In the genomic region with DNA sequence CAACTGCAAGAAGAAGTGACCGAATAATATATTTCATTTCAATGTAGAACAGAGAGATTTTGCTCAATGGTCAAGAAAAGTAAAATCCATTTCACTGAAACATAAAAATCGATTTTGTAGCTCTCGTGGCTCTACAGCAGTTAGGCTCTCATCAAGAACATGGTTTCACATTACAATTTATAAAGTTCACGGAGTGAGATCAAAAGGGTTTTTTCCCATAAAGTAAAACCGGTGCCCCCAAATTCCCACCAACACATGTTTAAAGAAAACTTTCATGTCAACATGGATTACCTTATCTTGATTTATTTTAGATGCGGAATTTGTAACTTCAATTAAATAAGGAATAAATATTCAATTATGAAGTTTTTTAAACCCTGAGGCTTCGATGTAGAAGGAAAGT, we compare ENCODE assay signal across 25 cellular contexts. TPM values are rescaled to one million over a fixed set of nuclear protein-coding genes. Genes with fewer than 3 reads are reported as not detected.
"Had no signal": no experiment of that assay in that cellular context is flagged by ENCODE, and none has a peak within 500 bp of the region (broad histone marks: within the 10 kb centered on the region; RNA-seq: fewer than 3 reads in every experiment).

No MANE protein-coding gene starts in this region.

- H3K36me3 ChIP-seq: colonic mucosa, esophagus muscularis mucosa, esophagus squamous epithelium, gastrocnemius medialis, gastroesophageal sphincter, heart left ventricle, heart right ventricle had no signal

- H3K9me3 Mint-ChIP-seq: dendritic cell treated with granulocyte-macrophage colony-stimulating factor and Interleukin-4, amounts not matched to agents 40 ng/mL and 50 ng/mL, for 4 days; effector memory CD8-positive, alpha-beta T cell; endodermal cell had no signal

- H3K4me3 ChIP-seq: colonic mucosa, coronary artery, dorsolateral prefrontal cortex, esophagus muscularis mucosa, esophagus squamous epithelium, gastrocnemius medialis, gastroesophageal sphincter, heart left ventricle, heart right ventricle had no signal

- H3K9me3 ChIP-seq: colonic mucosa, esophagus muscularis mucosa, esophagus squamous epithelium, gastrocnemius medialis, gastroesophageal sphincter, heart left ventricle, heart right ventricle had no signal

- H3K4me1 Mint-ChIP-seq: endodermal cell had no signal

- H3K4me3 Mint-ChIP-seq: dendritic cell treated with granulocyte-macrophage colony-stimulating factor and Interleukin-4, amounts not matched to agents 40 ng/mL and 50 ng/mL, for 4 days; effector memory CD8-positive, alpha-beta T cell; endodermal cell had no signal

- DNase-seq: colonic mucosa; cortex of kidney; dermis blood vessel endothelial cell; dorsolateral prefrontal cortex; effector CD4-positive, alpha-beta T cell; effector CD8-positive, alpha-beta T cell; effector memory CD4-positive, alpha-beta T cell; effector memory CD8-positive, alpha-beta T cell; endodermal cell; erythroblast; esophagus squamous epithelium; foreskin fibroblast; foreskin keratinocyte; foreskin melanocyte; gastrocnemius medialis; glutamatergic neuron; head of caudate nucleus; heart left ventricle; heart right ventricle had no signal

- H3K27ac Mint-ChIP-seq: dendritic cell treated with granulocyte-macrophage colony-stimulating factor and Interleukin-4, amounts not matched to agents 40 ng/mL and 50 ng/mL, for 4 days; effector memory CD8-positive, alpha-beta T cell; endodermal cell had no signal

- H3K27ac ChIP-seq: colonic mucosa, coronary artery, dorsolateral prefrontal cortex, epithelial cell of prostate, esophagus muscularis mucosa, esophagus squamous epithelium, foreskin keratinocyte, gastrocnemius medialis, gastroesophageal sphincter, heart left ventricle, heart right ventricle had no signal

- H3K27me3 Mint-ChIP-seq: dendritic cell treated with granulocyte-macrophage colony-stimulating factor and Interleukin-4, amounts not matched to agents 40 ng/mL and 50 ng/mL, for 4 days had no signal

- H3K4me1 ChIP-seq: colonic mucosa, esophagus muscularis mucosa, esophagus squamous epithelium, foreskin keratinocyte, gastrocnemius medialis, gastroesophageal sphincter, heart left ventricle, heart right ventricle had no signal

RNA-seq across cellular contexts. Expression of a gene that starts 16.3 kb away (rescaled TPM):
- total RNA-seq: fibroblast of lung had no signal
- polyA plus RNA-seq: fibroblast of lung had no signal
